ENCODE assay signal across 24 cellular contexts in genomic region chr18:11927497-11927896, GRCh38.
"Had no signal": no experiment of that assay in that cellular context is flagged by ENCODE, and none has a peak within 500 bp of the region (broad histone marks: within the 10 kb centered on the region; RNA-seq: fewer than 3 reads in every experiment).

No MANE protein-coding gene starts in this region.

- H3K36me3 ChIP-seq: thoracic aorta, vagina had no signal

- H3K27ac Mint-ChIP-seq: activated B cell treated with CpG ODN at 0.5 μM for 24 hours; activated CD8-positive, alpha-beta T cell treated with anti-CD3 and anti-CD28 coated beads for 36 hours; activated naive CD4-positive, alpha-beta T cell treated with anti-CD3 and anti-CD28 coated beads, Interleukin-2, amount 50 U/mL, for 72 hours; activated T-helper 2 cell treated with anti-CD3 and anti-CD28 coated beads, Interferon-gamma antibody, Interleukin-2, Interleukin-4, amounts not matched to agents 10 μg/mL and 5 μg/mL and 100 μg/mL, durations not matched to agents 14 hours and 24 hours and 36 hours; effector memory CD8-positive, alpha-beta T cell; natural killer cell treated with Interleukin-12 subunit alpha and Interleukin-12 subunit beta and Interleukin-15 and Interleukin-18, amount 100 ng/mL, for 72 hours; progenitor cell of endocrine pancreas; stimulated activated effector memory CD8-positive, alpha-beta T cell treated with anti-CD3 and anti-CD28 coated beads, Interleukin-12 subunit alpha, Interleukin-12 subunit beta, amount 100 ng/mL, for 72 hours; stimulated activated naive CD8-positive, alpha-beta T cell treated with anti-CD3 and anti-CD28 coated beads, Interleukin-15, Interleukin-2, amounts not matched to agents 100 ng/mL and 50 ng/mL, for 24 hours; T-helper 2 cell treated with Interferon-gamma antibody and Interleukin-4, amounts not matched to agents 5 μg/mL and 100 μg/mL, for 36 hours; type B pancreatic cell had no signal

- H3K4me1 Mint-ChIP-seq: activated B cell treated with CpG ODN at 0.5 μM for 24 hours; stimulated activated effector memory CD8-positive, alpha-beta T cell treated with anti-CD3 and anti-CD28 coated beads, Interleukin-12 subunit alpha, Interleukin-12 subunit beta, amount 100 ng/mL, for 72 hours had no signal

- H3K4me2 ChIP-seq: hepatocyte had no signal

- H3K27me3 ChIP-seq: hepatocyte, vagina had no signal

- H3K27ac ChIP-seq: hepatocyte, thoracic aorta, vagina had no signal

- DNase-seq: activated B cell treated with CpG ODN at 0.5 μM for 24 hours; activated CD4-positive, alpha-beta T cell treated with anti-CD3 and anti-CD28 coated beads, Interleukin-2, amount 50 U/mL, for 1 hour; activated CD8-positive, alpha-beta T cell treated with anti-CD3 and anti-CD28 coated beads for 36 hours; activated T-cell treated with anti-CD3 and anti-CD28 coated beads, Interleukin-2, amount 50 U/mL, for 48 hours; cortex of kidney; effector memory CD8-positive, alpha-beta T cell; left colon; mesenchymal stem cell; mucosa of descending colon; retina; small intestine; stimulated activated CD4-positive, alpha-beta T cell treated with anti-CD3 and anti-CD28 coated beads, Interleukin-4, amount 100 ng/mL, for 24 hours; T-helper 1 cell had no signal

- H3K36me3 Mint-ChIP-seq: activated naive CD4-positive, alpha-beta T cell treated with anti-CD3 and anti-CD28 coated beads, Interleukin-2, amount 50 U/mL, for 72 hours; natural killer cell treated with Interleukin-12 subunit alpha and Interleukin-12 subunit beta and Interleukin-15 and Interleukin-18, amount 100 ng/mL, for 72 hours; stimulated activated effector memory CD8-positive, alpha-beta T cell treated with anti-CD3 and anti-CD28 coated beads, Interleukin-12 subunit alpha, Interleukin-12 subunit beta, amount 100 ng/mL, for 72 hours; type B pancreatic cell had no signal

- H3K4me3 ChIP-seq: hepatocyte, mucosa of descending colon, thoracic aorta, vagina had no signal

- H2AFZ ChIP-seq: hepatocyte had no signal

- H3K27me3 Mint-ChIP-seq: progenitor cell of endocrine pancreas; stimulated activated naive CD8-positive, alpha-beta T cell treated with anti-CD3 and anti-CD28 coated beads, Interleukin-15, Interleukin-2, amounts not matched to agents 100 ng/mL and 50 ng/mL, for 24 hours; type B pancreatic cell had no signal

- H3K79me2 ChIP-seq: hepatocyte had no signal

- H3K9me3 ChIP-seq: mucosa of descending colon, thoracic aorta, vagina had no signal

- H3K9me3 Mint-ChIP-seq: activated B cell treated with CpG ODN at 0.5 μM for 24 hours; activated CD8-positive, alpha-beta T cell treated with anti-CD3 and anti-CD28 coated beads for 36 hours; activated naive CD4-positive, alpha-beta T cell treated with anti-CD3 and anti-CD28 coated beads, Interleukin-2, amount 50 U/mL, for 72 hours; activated T-helper 2 cell treated with anti-CD3 and anti-CD28 coated beads, Interferon-gamma antibody, Interleukin-2, Interleukin-4, amounts not matched to agents 10 μg/mL and 5 μg/mL and 100 μg/mL, durations not matched to agents 14 hours and 24 hours and 36 hours; effector memory CD8-positive, alpha-beta T cell; natural killer cell treated with Interleukin-12 subunit alpha and Interleukin-12 subunit beta and Interleukin-15 and Interleukin-18, amount 100 ng/mL, for 72 hours; stimulated activated effector memory CD8-positive, alpha-beta T cell treated with anti-CD3 and anti-CD28 coated beads, Interleukin-12 subunit alpha, Interleukin-12 subunit beta, amount 100 ng/mL, for 72 hours; stimulated activated naive CD8-positive, alpha-beta T cell treated with anti-CD3 and anti-CD28 coated beads, Interleukin-15, Interleukin-2, amounts not matched to agents 100 ng/mL and 50 ng/mL, for 24 hours; T-helper 2 cell treated with Interferon-gamma antibody and Interleukin-4, amounts not matched to agents 5 μg/mL and 100 μg/mL, for 36 hours; type B pancreatic cell had no signal

- H3K4me1 ChIP-seq: vagina had no signal

- H3K4me3 Mint-ChIP-seq: activated B cell treated with CpG ODN at 0.5 μM for 24 hours; activated CD8-positive, alpha-beta T cell treated with anti-CD3 and anti-CD28 coated beads for 36 hours; effector memory CD8-positive, alpha-beta T cell; natural killer cell treated with Interleukin-12 subunit alpha and Interleukin-12 subunit beta and Interleukin-15 and Interleukin-18, amount 100 ng/mL, for 72 hours; stimulated activated effector memory CD8-positive, alpha-beta T cell treated with anti-CD3 and anti-CD28 coated beads, Interleukin-12 subunit alpha, Interleukin-12 subunit beta, amount 100 ng/mL, for 72 hours; stimulated activated naive CD8-positive, alpha-beta T cell treated with anti-CD3 and anti-CD28 coated beads, Interleukin-15, Interleukin-2, amounts not matched to agents 100 ng/mL and 50 ng/mL, for 24 hours; T-helper 2 cell treated with Interferon-gamma antibody and Interleukin-4, amounts not matched to agents 5 μg/mL and 100 μg/mL, for 36 hours; type B pancreatic cell had no signal
